In the genomic region with DNA sequence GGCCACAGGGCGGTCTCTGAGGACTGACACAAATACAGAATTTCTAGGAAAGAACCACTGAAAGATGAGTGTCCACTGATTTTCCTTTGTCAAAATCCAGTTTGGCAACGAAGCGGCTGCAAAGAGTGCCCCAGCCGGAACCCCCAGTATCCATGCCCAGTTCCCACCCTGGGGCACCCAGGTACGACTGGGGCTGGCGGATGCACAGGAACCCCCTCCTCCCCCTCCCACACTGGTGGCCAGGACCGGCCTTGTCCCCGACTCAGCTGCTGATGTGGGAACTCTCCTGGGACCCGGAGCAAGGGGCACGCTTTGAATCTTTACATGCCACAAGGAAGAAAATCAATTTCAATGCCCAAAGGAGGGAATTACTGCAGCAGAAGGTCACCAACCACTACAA, we compare ENCODE assay signal across 18 cellular contexts.
DNase-seq lines count a peak whose midpoint lies in the region; ATAC-seq, FAIRE-seq and TF ChIP-seq lines count a peak whose summit lies in the region.
"Had no signal": no experiment of that assay in that cellular context is flagged by ENCODE, and none has a peak within 500 bp of the region (broad histone marks: within the 10 kb centered on the region; RNA-seq: fewer than 3 reads in every experiment).

No MANE protein-coding gene starts in this region.

- H3K27me3 ChIP-seq in H1 (replicated peaks in 1 of 4; ENCODE audit: control insufficient read depth in 3 of 4, extremely low read depth in 1 of 4, insufficient read depth in 3 of 4, low read length in 3 of 4) (no peaks in the 10 kb centered on the region), lung (ENCODE audit: control insufficient read depth, insufficient read depth) (no peaks in the 10 kb centered on the region), neuronal stem cell (ENCODE audit: control insufficient read depth in 3 of 3, insufficient read depth in 3 of 3, low read depth in 1 of 3, low read length in 3 of 3) (no peaks in the 10 kb centered on the region), dorsolateral prefrontal cortex (peaks cover 0 to 18% (median 0%) of the 10 kb centered on the region in 45 donors)

- H2AFZ ChIP-seq in H1 (ENCODE audit: low read length), result 0 out of 2 replicates have a peak overlapping the region, but pooled peaks have one; percentile 36
- H2AFZ ChIP-seq in neuronal stem cell (ENCODE audit: low read length), result no peak overlapping the region

- H3K14ac ChIP-seq in H1 (ENCODE audit: insufficient read length) (no peak overlapping the region), neuronal stem cell (ENCODE audit: low read length) (no peak overlapping the region)

- H3K18ac ChIP-seq in H1 (ENCODE audit: extremely low read depth, low read length), result no peak overlapping the region
- peak overlapping the region; percentile 78 for H3K18ac ChIP-seq in neuronal stem cell (ENCODE audit: low read length)

- H3K4me3 ChIP-seq in H1 (ENCODE audit: extremely low read depth in 1 of 4, insufficient read depth in 2 of 4, low read depth in 3 of 4, low read length in 4 of 4) (no peak overlapping the region), lung (no peak overlapping the region), neuronal stem cell (ENCODE audit: low read length in 2 of 2) (no peak overlapping the region), dorsolateral prefrontal cortex (no peak overlapping the region)
- H3K4me3 ChIP-seq: GM12878 had no signal

- no peak overlapping the region for H2BK20ac ChIP-seq in H1 (ENCODE audit: low read length)

- no peak overlapping the region for H2BK120ac ChIP-seq in H1 (replicated peaks; ENCODE audit: low read depth, low read length)
- no peak overlapping the region for H2BK120ac ChIP-seq in neuronal stem cell (ENCODE audit: low read depth, low read length)

- intact Hi-C loops in dorsolateral prefrontal cortex (cut with DNase I), result no loop called here

- H3K9ac ChIP-seq in H1 (replicated peaks in 1 of 4; ENCODE audit: extremely low read depth in 1 of 4, low read depth in 3 of 4, low read length in 3 of 4), result no peak overlapping the region
- H3K9ac ChIP-seq in neuronal stem cell (ENCODE audit: low read depth, low read length, poor library complexity), result no peak overlapping the region

- H2AK5ac ChIP-seq in H1 (ENCODE audit: low read depth, low read length) (no peak overlapping the region), neuronal stem cell (ENCODE audit: low read depth, low read length) (no peak overlapping the region)

- no peaks in the 10 kb centered on the region for H3K23me2 ChIP-seq in H1 (ENCODE audit: low read depth, low read length)

- H4K91ac ChIP-seq in H1 (replicated peaks; ENCODE audit: insufficient read length, low read length) (no peak overlapping the region), neuronal stem cell (ENCODE audit: low read depth, low read length, poor library complexity) (no peak overlapping the region)

- H3K4me2 ChIP-seq in H1 (ENCODE audit: insufficient read depth in 1 of 2, low read depth in 2 of 2, low read length in 2 of 2) (no peak overlapping the region), neuronal stem cell (ENCODE audit: insufficient read depth, low read length, poor library complexity, severe bottlenecking) (no peak overlapping the region)

- no peak overlapping the region for H2BK15ac ChIP-seq in H1 (ENCODE audit: low read length)
- no peak overlapping the region for H2BK15ac ChIP-seq in neuronal stem cell (ENCODE audit: low read length)

- WGBS in H1 (ENCODE audit: extremely low coverage in 1 of 2, insufficient coverage in 1 of 2, insufficient read length in 1 of 2, insufficient replicate concordance in 2 of 2, low coverage in 1 of 2, low lambda C conversion rate in 2 of 2, missing lambda C conversion rate in 1 of 2), 2 experiments, result 91% methylated on average over 9 of the region's 10 CpGs; no CpG with 5 or more reads in 1 of the 2 experiments
- 93 to 94% methylated on average over 10 of the region's 10 CpGs for WGBS in lung, 2 donors
- no CpG with 5 or more reads among the region's 10 CpGs for WGBS in neuronal stem cell (ENCODE audit: extremely low coverage in 2 of 2, insufficient read length in 2 of 2, insufficient replicate concordance in 1 of 2), 2 donors

- TF ChIP-seq CTCF in H1 (IDR thresholded peaks at IDR 0.05; ENCODE audit: control extremely low read depth in 1 of 3, insufficient read depth in 1 of 3, low read depth in 1 of 3, low read length in 3 of 3) (no peak), lung (IDR thresholded peaks at IDR 0.05; ENCODE audit: control extremely low read depth, extremely low read depth) (no peak), dorsolateral prefrontal cortex (IDR thresholded peaks at IDR 0.05 in 54 of 56, conservative IDR thresholded peaks at IDR 0.05 in 2 of 56; ENCODE audit: low read depth in 1 of 56, partially characterized antibody in 56 of 56) (no peak)

- H3K27ac ChIP-seq in H1 (ENCODE audit: low read depth, low read length) (no peak overlapping the region), lung (ENCODE audit: low read depth in 1 of 2, low read length in 1 of 2) (no peak overlapping the region), neuronal stem cell (replicated peaks; ENCODE audit: low read length) (no peak overlapping the region), dorsolateral prefrontal cortex (no peak overlapping the region)
- H3K27ac ChIP-seq: C4-2B had no signal

- H3K79me1 ChIP-seq in H1 (ENCODE audit: low read depth, low read length) (no peaks in the 10 kb centered on the region), neuronal stem cell (ENCODE audit: low read depth, low read length) (no peaks in the 10 kb centered on the region)

- no peak for TF ChIP-seq EP300 in H1 (IDR thresholded peaks at IDR 0.05; ENCODE audit: borderline replicate concordance in 1 of 2, low read depth in 2 of 2, low read length in 2 of 2)

- no peaks in the 10 kb centered on the region for H3K36me3 ChIP-seq in H1 (ENCODE audit: control insufficient read depth in 2 of 4, insufficient read depth in 4 of 4, low read length in 3 of 4)
- H3K36me3 ChIP-seq in lung (ENCODE audit: control insufficient read depth in 2 of 2, insufficient read depth in 2 of 2, low read length in 2 of 2), result no peaks in the 10 kb centered on the region
- H3K36me3 ChIP-seq in neuronal stem cell (replicated peaks in 1 of 2; ENCODE audit: control insufficient read depth in 2 of 2, insufficient read depth in 2 of 2, low read length in 2 of 2), result no peaks in the 10 kb centered on the region

- H2BK5ac ChIP-seq in H1 (ENCODE audit: low read depth, low read length) (no peak overlapping the region), neuronal stem cell (ENCODE audit: low read length) (no peak overlapping the region)

- ATAC-seq in lung (ENCODE audit: insufficient read depth, low FRiP score) (no peak), HG02870 (IDR thresholded peaks at IDR 0.05; ENCODE audit: unreplicated experiment) (no peak)
- ATAC-seq: CD8-positive, alpha-beta T cell; GM12878 had no signal

- no peak overlapping the region for H4K5ac ChIP-seq in H1 (ENCODE audit: insufficient read length, low read depth, low read length)

- no peaks in the 10 kb centered on the region for H3K79me2 ChIP-seq in H1 (ENCODE audit: control insufficient read depth in 1 of 2, insufficient read depth in 2 of 2, low read length in 2 of 2)

- POLR2A ChIA-PET in H1 (lab: Charles Lee; ENCODE audit: partially characterized antibody), result no interaction called here

- TF ChIP-seq POLR2A in H1 (IDR thresholded peaks at IDR 0.05; ENCODE audit: control extremely low read depth in 1 of 2, low read depth in 2 of 2, low read length in 2 of 2), result no peak

- H4K20me1 ChIP-seq in H1 (replicated peaks in 1 of 2; ENCODE audit: control insufficient read depth in 1 of 2, insufficient read depth in 2 of 2, low read length in 2 of 2), result no peaks in the 10 kb centered on the region

- no peak for TF ChIP-seq RAD21 in H1 (IDR thresholded peaks at IDR 0.05 in 1 of 2, conservative IDR thresholded peaks at IDR 0.05 in 1 of 2; ENCODE audit: low read depth in 2 of 2, low read length in 2 of 2)

- H4K8ac ChIP-seq in H1 (ENCODE audit: extremely low read depth, insufficient read depth, low read length) (peak overlapping the region; percentile 17; the same call in 1 of the 2 replicates), neuronal stem cell (ENCODE audit: low read depth, low read length) (no peak overlapping the region)

- FAIRE-seq in H1 (lab: Jason Lieb, UNC), result no peak
- FAIRE-seq: GM12878, GM19239 had no signal

- no peak overlapping the region for H3K56ac ChIP-seq in H1 (replicated peaks; ENCODE audit: insufficient read length, low read depth, low read length)

- H3K4ac ChIP-seq in H1 (replicated peaks; ENCODE audit: insufficient read length, low read depth, low read length) (no peak overlapping the region), neuronal stem cell (ENCODE audit: low read length) (no peak overlapping the region)

- H3K9me3 ChIP-seq in H1 (ENCODE audit: insufficient read depth in 2 of 2, low read depth in 1 of 2, low read length in 1 of 2), result peaks cover 2 to 4% of the 10 kb centered on the region in 2 experiments; a peak in 1 of 4 replicates
- H3K9me3 ChIP-seq in lung (ENCODE audit: control insufficient read depth in 2 of 2, insufficient read depth in 1 of 2, low read length in 1 of 2), result peaks cover 4 to 5% of the 10 kb centered on the region in 2 donors
- no peaks in the 10 kb centered on the region for H3K9me3 ChIP-seq in neuronal stem cell (replicated peaks in 1 of 2; ENCODE audit: control insufficient read depth in 2 of 2, insufficient read depth in 1 of 2, low read depth in 1 of 2, low read length in 2 of 2)
- H3K9me3 ChIP-seq: Caco-2 had no signal

- no peak overlapping the region for H3K23ac ChIP-seq in H1 (ENCODE audit: insufficient read length)
- no peak overlapping the region for H3K23ac ChIP-seq in neuronal stem cell (ENCODE audit: low read depth, low read length, poor library complexity)

- DNase-seq in H1 (ENCODE audit: low read depth in 1 of 2, low spot score in 2 of 2), result no peak
- peak; percentile 15 for DNase-seq in lung (ENCODE audit: low spot score)
- DNase-seq in neuronal stem cell (ENCODE audit: low spot score), result no peak
- DNase-seq in NCI-H1930 (lab: John Stamatoyannopoulos, UW), result no peak
- DNase-seq in dorsolateral prefrontal cortex, result no peak
- DNase-seq: Caco-2; CD4-positive, CD25-positive, alpha-beta regulatory T cell; CD8-positive, alpha-beta T cell; DMS153; EL; GDM1; GOT3; H7; HCEC 1CT had no signal

- CTCF ChIA-PET in H1 (lab: Charles Lee; ENCODE audit: partially characterized antibody), result no interaction called here

- H2BK12ac ChIP-seq in H1 (ENCODE audit: low read depth, low read length) (no peak overlapping the region), neuronal stem cell (ENCODE audit: low read length) (no peak overlapping the region)

- H3K4me1 ChIP-seq in H1 (replicated peaks in 1 of 4; ENCODE audit: control insufficient read depth in 3 of 4, insufficient read depth in 4 of 4, low read length in 3 of 4), result no peaks in the 10 kb centered on the region; a peak in 1 of 7 replicates
- peaks cover 0 to 2% of the 10 kb centered on the region in 2 donors for H3K4me1 ChIP-seq in lung (ENCODE audit: control insufficient read depth in 2 of 2, insufficient read depth in 2 of 2, low read length in 2 of 2)
- H3K4me1 ChIP-seq in neuronal stem cell (ENCODE audit: control insufficient read depth in 2 of 2, insufficient read depth in 1 of 2, low read depth in 1 of 2, low read length in 2 of 2), result no peaks in the 10 kb centered on the region
- H3K4me1 ChIP-seq: Caco-2 had no signal

TF ChIP-seq in H1, 55 proteins besides CTCF, POLR2A, EP300 and RAD21:
- no peak for TF ChIP-seq POU5F1 (IDR thresholded peaks at IDR 0.05; ENCODE audit: low read depth, low read length)
TF ChIP-seq in H1: peak in this region for 0.
